In genomic region chr15:70704166-70704565, GRCh38 we compare ENCODE assay signal across 1 cellular context.
TF ChIP-seq lines count a peak whose summit lies in the region.

No MANE protein-coding gene starts in this region.

TF ChIP-seq in HepG2, 621 proteins besides CTCF, POLR2A, EP300 and RAD21 (continued from another document):
- TF ChIP-seq MNT (IDR thresholded peaks at IDR 0.05) (no peak), MLX (CRISPR knock-in tag; IDR thresholded peaks at IDR 0.05) (peak; percentile 59; the same call in 1 of the 2 replicates), ELK4 (CRISPR knock-in tag; IDR thresholded peaks at IDR 0.05; ENCODE audit: borderline replicate concordance) (no peak), ZBTB42 (CRISPR knock-in tag; IDR thresholded peaks at IDR 0.05) (no peak), MLLT10 (CRISPR knock-in tag; IDR thresholded peaks at IDR 0.05) (no peak), GATAD2A (CRISPR knock-in tag; IDR thresholded peaks at IDR 0.05) (no peak), ZFP1 (CRISPR knock-in tag; IDR thresholded peaks at IDR 0.05) (no peak), ZNF484 (CRISPR knock-in tag; IDR thresholded peaks at IDR 0.05; ENCODE audit: borderline replicate concordance, low read depth) (no peak), ZNF530 (CRISPR knock-in tag; IDR thresholded peaks at IDR 0.05; ENCODE audit: low read depth) (no peak)
- TF ChIP-seq, protein P1, sequence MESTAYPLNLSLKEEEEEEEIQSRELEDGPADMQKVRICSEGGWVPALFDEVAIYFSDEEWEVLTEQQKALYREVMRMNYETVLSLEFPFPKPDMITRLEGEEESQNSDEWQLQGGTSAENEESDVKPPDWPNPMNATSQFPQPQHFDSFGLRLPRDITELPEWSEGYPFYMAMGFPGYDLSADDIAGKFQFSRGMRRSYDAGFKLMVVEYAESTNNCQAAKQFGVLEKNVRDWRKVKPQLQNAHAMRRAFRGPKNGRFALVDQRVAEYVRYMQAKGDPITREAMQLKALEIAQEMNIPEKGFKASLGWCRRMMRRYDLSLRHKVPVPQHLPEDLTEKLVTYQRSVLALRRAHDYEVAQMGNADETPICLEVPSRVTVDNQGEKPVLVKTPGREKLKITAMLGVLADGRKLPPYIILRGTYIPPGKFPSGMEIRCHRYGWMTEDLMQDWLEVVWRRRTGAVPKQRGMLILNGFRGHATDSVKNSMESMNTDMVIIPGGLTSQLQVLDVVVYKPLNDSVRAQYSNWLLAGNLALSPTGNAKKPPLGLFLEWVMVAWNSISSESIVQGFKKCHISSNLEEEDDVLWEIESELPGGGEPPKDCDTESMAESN (CRISPR knock-in tag; conservative IDR thresholded peaks at IDR 0.05): no peak
